In the genomic region with DNA sequence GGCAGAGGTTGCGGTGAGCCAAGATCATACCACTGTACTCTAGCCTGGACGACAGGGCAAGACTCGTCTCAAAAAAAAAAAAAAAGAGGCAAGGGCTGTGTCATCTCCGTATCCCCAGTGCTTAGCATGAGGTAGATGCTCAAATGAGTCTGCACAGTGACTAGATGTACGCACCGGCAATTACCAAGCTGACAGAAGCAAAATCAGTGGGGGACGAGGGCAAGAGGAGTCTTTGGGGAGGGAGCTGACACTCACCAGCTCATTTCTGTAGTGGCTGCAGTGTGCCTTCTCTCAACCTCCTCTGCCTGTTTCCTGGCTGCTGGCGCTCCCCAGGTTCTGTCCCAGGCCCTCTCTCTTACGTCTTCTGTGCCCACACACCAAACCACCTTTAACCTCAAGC, we compare ENCODE assay signal across 19 cellular contexts.
DNase-seq lines count a peak whose midpoint lies in the region; ATAC-seq and TF ChIP-seq lines count a peak whose summit lies in the region.
"Had no signal": no experiment of that assay in that cellular context is flagged by ENCODE, and none has a peak within 500 bp of the region (broad histone marks: within the 10 kb centered on the region; RNA-seq: fewer than 3 reads in every experiment).

No MANE protein-coding gene starts in this region.

- intact Hi-C loops in CD14-positive monocyte (cut with micrococcal nuclease) = no loop called here

- TF ChIP-seq CTCF in CD14-positive monocyte (IDR thresholded peaks at IDR 0.05) (no peak), HFFc6 (IDR thresholded peaks at IDR 0.05) (no peak), endothelial cell (IDR thresholded peaks at IDR 0.05; ENCODE audit: unreplicated experiment) (no peak)

- H3K9me3 Mint-ChIP-seq in CD14-positive monocyte (no peaks in the 10 kb centered on the region), HFFc6 (no peaks in the 10 kb centered on the region), endothelial cell (ENCODE audit: unreplicated experiment) (no peaks in the 10 kb centered on the region)

- DNase-seq in CD14-positive monocyte (ENCODE audit: low spot score) (no peak), HFFc6 (no peak), endothelial cell (ENCODE audit: low spot score) (no peak), dermis blood vessel endothelial cell (no peak), NCI-H82 treated with DMSO at 0.1 percent for 48 hours (lab: John Stamatoyannopoulos, UW; ENCODE audit: unreplicated experiment) (no peak), GDM1 (lab: John Stamatoyannopoulos, UW) (no peak)
- DNase-seq: activated CD4-positive, alpha-beta T cell treated with anti-CD3 and anti-CD28 coated beads for 48 hours; activated T-cell treated with anti-CD3 and anti-CD28 coated beads, Interleukin-2, amount 50 U/mL, for 1 hour; caudate nucleus; COR-L47; effector memory CD4-positive, alpha-beta T cell; left colon; NCI-H146; NCI-H345; stimulated activated CD4-positive, alpha-beta T cell treated with anti-CD3 and anti-CD28 coated beads, Interleukin-12 subunit alpha, Interleukin-12 subunit beta, amount 100 ng/mL, for 4 hours; stimulated activated naive CD4-positive, alpha-beta T cell treated with Interleukin-2 at 50 U/mL for 16 hours; T-helper 2 cell had no signal

- H3K36me3 ChIP-seq in skeletal muscle tissue (ENCODE audit: control insufficient read depth in 3 of 3, insufficient read depth in 3 of 3, low read length in 3 of 3) = no peaks in the 10 kb centered on the region

- ATAC-seq in HG02759 (IDR thresholded peaks at IDR 0.05; ENCODE audit: unreplicated experiment) = no peak
- ATAC-seq: left colon had no signal

- H3K4me1 ChIP-seq in skeletal muscle tissue (ENCODE audit: control insufficient read depth in 3 of 3, insufficient read depth in 3 of 3, low read length in 3 of 3) = peaks cover 60 to 67% (median 63%) of the 10 kb centered on the region in 3 donors

- peaks cover 52 to 67% of the 10 kb centered on the region in 2 donors for H3K36me3 Mint-ChIP-seq in CD14-positive monocyte
- peaks cover 17% of the 10 kb centered on the region for H3K36me3 Mint-ChIP-seq in HFFc6 (ENCODE audit: low read depth)
- peaks cover 19% of the 10 kb centered on the region for H3K36me3 Mint-ChIP-seq in endothelial cell (ENCODE audit: low read depth, unreplicated experiment)

- no peaks in the 10 kb centered on the region for H3K9me3 ChIP-seq in skeletal muscle tissue (ENCODE audit: control insufficient read depth in 3 of 3, low read length in 3 of 3)

- H3K27ac Mint-ChIP-seq in CD14-positive monocyte (peak overlapping the region in 4 of 7 donors; percentile 44 to 87 (median 62)), HFFc6 (peak overlapping the region; percentile 57; the same call in 1 of the 2 replicates), endothelial cell (ENCODE audit: unreplicated experiment) (peak overlapping the region; percentile 90)

- H3K4me3 Mint-ChIP-seq in CD14-positive monocyte (no peak overlapping the region), HFFc6 (no peak overlapping the region), endothelial cell (ENCODE audit: unreplicated experiment) (peak overlapping the region; percentile 39)

- H3K27ac ChIP-seq in skeletal muscle tissue (ENCODE audit: low read depth, low read length) = peak overlapping the region; percentile 25

- no peak overlapping the region for H3K9ac ChIP-seq in skeletal muscle tissue (ENCODE audit: low read depth in 1 of 3, low read length in 3 of 3)

- H3K4me3 ChIP-seq in skeletal muscle tissue (ENCODE audit: low read length in 3 of 3) = no peak overlapping the region

- H3K27me3 Mint-ChIP-seq in CD14-positive monocyte (ENCODE audit: low read depth in 3 of 3) (peaks cover 0 to 3% (median 2%) of the 10 kb centered on the region in 3 donors), HFFc6 (ENCODE audit: insufficient read depth) (no peaks in the 10 kb centered on the region; the same call in none of the 2 replicates), endothelial cell (ENCODE audit: unreplicated experiment) (peaks cover 12% of the 10 kb centered on the region)

- H3K27me3 ChIP-seq in skeletal muscle tissue (ENCODE audit: control insufficient read depth in 3 of 3, insufficient read depth in 3 of 3, low read length in 3 of 3) = no peaks in the 10 kb centered on the region

- peaks cover 40% of the 10 kb centered on the region for H3K4me1 Mint-ChIP-seq in CD14-positive monocyte
- peaks cover 80% of the 10 kb centered on the region for H3K4me1 Mint-ChIP-seq in HFFc6 (ENCODE audit: low read depth)
- H3K4me1 Mint-ChIP-seq in endothelial cell (ENCODE audit: unreplicated experiment) = peaks cover 58% of the 10 kb centered on the region
